14 cellular contexts compared by ENCODE assay signal in the genomic region with DNA sequence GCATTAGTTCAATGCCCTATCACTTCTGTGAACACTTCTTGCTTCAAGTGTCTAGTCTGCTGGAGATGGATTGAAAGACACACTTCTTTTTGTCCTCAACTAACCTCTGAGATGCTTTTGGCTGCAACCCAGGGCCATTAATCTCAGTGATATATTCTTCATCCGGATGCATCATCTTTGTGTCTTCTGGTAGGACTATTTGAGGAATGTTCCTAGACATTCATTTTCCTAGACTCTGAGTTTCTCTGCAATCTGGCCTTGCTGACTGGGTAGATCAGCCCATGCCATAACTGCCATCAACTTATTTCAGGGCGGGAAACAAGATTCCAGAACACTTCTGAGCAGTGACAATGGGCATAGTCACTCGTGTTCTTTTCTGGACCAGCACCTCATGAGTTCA.
"Had no signal": no experiment of that assay in that cellular context is flagged by ENCODE, and none has a peak within 500 bp of the region (broad histone marks: within the 10 kb centered on the region; RNA-seq: fewer than 3 reads in every experiment).

No MANE protein-coding gene starts in this region.

- H2AFZ ChIP-seq: neural progenitor cell had no signal

- H3K4me1 ChIP-seq: neural progenitor cell, stomach, testis, upper lobe of right lung had no signal

- H3K9ac ChIP-seq: neural progenitor cell had no signal

- H3K27me3 ChIP-seq: neural progenitor cell, ovary, stomach, testis, upper lobe of right lung had no signal

- H3K9me3 ChIP-seq: ovary, stomach, testis, upper lobe of right lung had no signal

- H3K4me2 ChIP-seq: neural progenitor cell had no signal

- DNase-seq: activated naive CD4-positive, alpha-beta T cell; activated naive CD8-positive, alpha-beta T cell treated with anti-CD3 and anti-CD28 coated beads, Interleukin-2, amount 10 ng/mL, durations not matched to agents 7 days and 5 days; activated T-cell treated with anti-CD3 and anti-CD28 coated beads for 4 hours; aorta; dermis blood vessel endothelial cell; left colon; midbrain; ovary; stimulated activated CD4-positive, alpha-beta T cell treated with anti-CD3 and anti-CD28 coated beads, Interleukin-1b, Interleukin-23, amount 100 ng/mL, for 48 hours; stomach; testis; upper lobe of right lung had no signal

- H3K4me3 ChIP-seq: lung, neural progenitor cell, ovary, stomach, testis, upper lobe of right lung had no signal

- H3K27ac ChIP-seq: neural progenitor cell, ovary, stomach, testis, upper lobe of right lung had no signal

- H3K36me3 ChIP-seq: neural progenitor cell, ovary, stomach, upper lobe of right lung had no signal
